Comparison of ENCODE assay signal across 8 cellular contexts in the genomic region with DNA sequence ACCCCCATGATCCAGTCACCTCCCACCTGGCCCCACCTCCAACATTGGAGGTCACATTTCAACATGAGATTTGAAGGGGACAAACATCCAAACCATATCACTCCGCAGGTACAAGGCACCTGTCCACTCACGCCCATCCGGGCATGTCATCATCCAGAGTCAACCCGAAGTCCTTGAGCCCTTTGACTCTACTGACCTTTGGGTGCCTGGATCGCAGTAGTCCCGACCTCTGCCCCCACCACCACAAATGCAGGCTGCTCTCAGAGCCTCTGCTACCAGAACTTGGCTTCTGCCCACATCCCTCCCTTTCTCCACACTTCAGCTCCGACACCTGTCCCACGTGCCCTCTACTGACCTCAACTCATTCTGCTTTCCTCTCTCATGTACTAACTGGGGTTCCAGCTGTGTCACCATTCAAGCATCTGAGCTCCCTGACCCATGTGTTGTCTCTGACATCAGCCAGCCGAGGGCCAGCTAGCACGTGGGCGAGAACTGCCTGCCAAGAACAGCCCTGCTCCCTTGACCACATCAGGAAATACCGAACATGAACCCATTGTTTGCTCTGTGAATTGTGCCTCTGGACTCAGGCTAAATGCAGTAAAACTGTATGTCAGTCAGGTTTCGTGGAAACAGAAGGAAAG.
DNase-seq lines count a peak whose midpoint lies in the region; ATAC-seq and TF ChIP-seq lines count a peak whose summit lies in the region.

No MANE protein-coding gene starts in this region.

- no peaks in the 10 kb centered on the region for H3K36me3 ChIP-seq in mucosa of descending colon (ENCODE audit: low read depth)

- no peaks in the 10 kb centered on the region for H3K9me3 ChIP-seq in mucosa of descending colon

- ATAC-seq in mucosa of descending colon (peak; percentile 90), GM18907 (IDR thresholded peaks at IDR 0.05; ENCODE audit: unreplicated experiment) (no peak), HG03571 (IDR thresholded peaks at IDR 0.05; ENCODE audit: unreplicated experiment) (no peak), HG03025 (IDR thresholded peaks at IDR 0.05; ENCODE audit: low FRiP score, unreplicated experiment) (no peak)

- peaks cover 2% of the 10 kb centered on the region for H3K4me1 ChIP-seq in mucosa of descending colon (ENCODE audit: low read depth)

- no peak for TF ChIP-seq CTCF in mucosa of descending colon (IDR thresholded peaks at IDR 0.05)

- intact Hi-C loops in mucosa of descending colon (cut with DNase I, micrococcal nuclease), result no loop called here

- no peak overlapping the region for H3K4me3 ChIP-seq in mucosa of descending colon

- DNase-seq in AG20443 (ENCODE audit: low spot score) (peak; percentile 87), NCI-H748 (lab: John Stamatoyannopoulos, UW; ENCODE audit: unreplicated experiment) (peak; percentile 79), epidermal melanocyte (ENCODE audit: insufficient read length, low spot score) (peak; percentile 36), mucosa of descending colon (peak; percentile 39 to 60 (median 57)), iPS-NIHi11 (ENCODE audit: low spot score) (no peak)
